ENCODE assay signal across 28 cellular contexts in the genomic region with DNA sequence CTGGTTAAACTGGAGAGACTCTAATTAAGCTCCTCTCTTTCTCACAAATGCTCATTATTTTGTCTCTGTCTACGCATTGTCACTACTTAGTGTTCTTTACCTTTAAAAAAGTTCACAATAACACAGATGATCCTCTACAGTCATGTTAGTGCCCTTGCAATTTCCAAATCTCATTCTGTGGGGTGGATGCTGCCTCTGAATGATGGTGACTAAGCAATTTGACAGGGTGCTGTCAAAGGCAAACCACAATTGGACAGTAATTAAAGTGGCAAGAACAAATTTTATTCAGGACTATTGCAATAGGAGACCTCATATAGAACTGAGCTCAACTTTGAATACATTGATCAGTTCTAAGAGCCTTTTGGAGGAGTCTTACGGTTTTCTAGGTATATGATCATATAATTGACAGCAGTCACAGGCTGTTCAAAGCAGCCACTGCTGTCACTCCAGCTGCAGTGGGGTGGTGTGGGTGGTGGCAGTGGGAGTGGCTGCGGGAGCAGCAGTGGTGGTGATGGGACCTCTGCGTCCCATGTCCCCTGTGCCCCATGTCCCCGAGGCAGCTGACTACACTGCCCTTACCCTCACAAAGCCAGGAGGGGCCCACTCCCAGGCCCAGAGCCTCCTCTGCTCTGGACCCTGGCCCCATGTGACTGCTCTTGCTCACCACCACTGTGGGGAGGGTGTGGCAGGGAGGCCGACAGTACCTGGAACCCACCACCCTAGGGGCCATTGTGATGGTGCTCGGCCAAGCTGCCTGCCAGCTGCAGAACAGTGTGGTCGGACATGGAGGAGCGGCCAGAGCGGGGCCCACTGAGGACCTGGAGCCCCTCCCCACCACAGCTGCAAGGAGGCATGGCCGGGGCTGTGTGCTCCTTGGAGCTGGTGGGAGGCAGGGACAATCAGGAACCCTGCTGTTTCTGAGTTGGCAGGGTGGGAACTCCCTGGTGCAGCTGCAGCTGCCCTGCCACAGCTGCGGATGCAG. TPM values are rescaled to one million over a fixed set of nuclear protein-coding genes. Genes with fewer than 3 reads are reported as not detected.
DNase-seq lines count a peak whose midpoint lies in the region; ATAC-seq and TF ChIP-seq lines count a peak whose summit lies in the region.
"Had no signal": no experiment of that assay in that cellular context is flagged by ENCODE, and none has a peak within 500 bp of the region (broad histone marks: within the 10 kb centered on the region; RNA-seq: fewer than 3 reads in every experiment).

No MANE protein-coding gene starts in this region.

- no peak overlapping the region for H3K4me3 ChIP-seq in neuronal stem cell (ENCODE audit: low read length in 2 of 2)

- no peaks in the 10 kb centered on the region for H3K27me3 ChIP-seq in neuronal stem cell (ENCODE audit: control insufficient read depth in 3 of 3, insufficient read depth in 3 of 3, low read depth in 1 of 3, low read length in 3 of 3)
- H3K27me3 ChIP-seq: BE2C had no signal

- no peaks in the 10 kb centered on the region for H3K9me3 Mint-ChIP-seq in natural killer cell treated with Interleukin-12 subunit alpha and Interleukin-12 subunit beta and Interleukin-15 and Interleukin-18, amount 100 ng/mL, for 72 hours
- H3K9me3 Mint-ChIP-seq in natural killer cell, result no peaks in the 10 kb centered on the region
- H3K9me3 Mint-ChIP-seq: CD8-positive, alpha-beta memory T cell had no signal

- no peak overlapping the region for H2AK5ac ChIP-seq in neuronal stem cell (ENCODE audit: low read depth, low read length)

- H3K27ac Mint-ChIP-seq in natural killer cell treated with Interleukin-12 subunit alpha and Interleukin-12 subunit beta and Interleukin-15 and Interleukin-18, amount 100 ng/mL, for 72 hours, result no peak overlapping the region
- no peak overlapping the region for H3K27ac Mint-ChIP-seq in natural killer cell
- H3K27ac Mint-ChIP-seq: CD8-positive, alpha-beta memory T cell had no signal

- H3K36me3 Mint-ChIP-seq in natural killer cell treated with Interleukin-12 subunit alpha and Interleukin-12 subunit beta and Interleukin-15 and Interleukin-18, amount 100 ng/mL, for 72 hours, result no peaks in the 10 kb centered on the region
- no peaks in the 10 kb centered on the region for H3K36me3 Mint-ChIP-seq in natural killer cell
- H3K36me3 Mint-ChIP-seq: CD14-positive monocyte; CD8-positive, alpha-beta memory T cell had no signal

- no peak overlapping the region for H2BK120ac ChIP-seq in neuronal stem cell (ENCODE audit: low read depth, low read length)

- H4K8ac ChIP-seq in neuronal stem cell (ENCODE audit: low read depth, low read length), result no peak overlapping the region

- H3K9ac ChIP-seq in neuronal stem cell (ENCODE audit: low read depth, low read length, poor library complexity), result no peak overlapping the region

- H3K18ac ChIP-seq in neuronal stem cell (ENCODE audit: low read length), result peak overlapping the region; percentile 57

- no peak overlapping the region for H2BK12ac ChIP-seq in neuronal stem cell (ENCODE audit: low read length)

- intact Hi-C loops in natural killer cell (cut with micrococcal nuclease), result no loop called here

- no peak for DNase-seq in natural killer cell treated with Interleukin-12 subunit alpha and Interleukin-12 subunit beta and Interleukin-15 and Interleukin-18, amount 100 ng/mL, for 72 hours (ENCODE audit: low spot score)
- no peak for DNase-seq in natural killer cell
- peak; percentile 10 for DNase-seq in RPMI8226
- no peak for DNase-seq in neuronal stem cell (ENCODE audit: low spot score)
- DNase-seq in NCI-H2107 (lab: John Stamatoyannopoulos, UW), result no peak
- no peak for DNase-seq in stimulated activated CD4-positive, alpha-beta T cell treated with anti-CD3 and anti-CD28 coated beads, Interleukin-4, amount 100 ng/mL, for 24 hours
- DNase-seq: 8988T; ACHN; BE2C; CD8-positive, alpha-beta memory T cell; DMS 273 treated with DMSO at 0.1 percent for 48 hours; DMS79; GF-D8; NCI-H1092; NCI-H1417 treated with DMSO at 0.1 percent for 48 hours; NCI-H1694 treated with DMSO at 0.1 percent for 48 hours; NCI-H2081; NCI-H2171 treated with DMSO at 0.1 percent for 48 hours; NCI-H345; NCI-H524; NCI-H774 had no signal

- no peak overlapping the region for H3K4me2 ChIP-seq in neuronal stem cell (ENCODE audit: insufficient read depth, low read length, poor library complexity, severe bottlenecking)

- H3K4me3 Mint-ChIP-seq in natural killer cell treated with Interleukin-12 subunit alpha and Interleukin-12 subunit beta and Interleukin-15 and Interleukin-18, amount 100 ng/mL, for 72 hours, result no peak overlapping the region
- H3K4me3 Mint-ChIP-seq in natural killer cell, result no peak overlapping the region
- H3K4me3 Mint-ChIP-seq: CD14-positive monocyte; CD8-positive, alpha-beta memory T cell had no signal

- H4K91ac ChIP-seq in neuronal stem cell (ENCODE audit: low read depth, low read length, poor library complexity), result no peak overlapping the region

- H3K27me3 Mint-ChIP-seq in natural killer cell treated with Interleukin-12 subunit alpha and Interleukin-12 subunit beta and Interleukin-15 and Interleukin-18, amount 100 ng/mL, for 72 hours, result peaks cover 0 to 14% of the 10 kb centered on the region in 2 donors
- H3K27me3 Mint-ChIP-seq in natural killer cell (ENCODE audit: low read depth in 2 of 2), result peaks cover 0 to 16% of the 10 kb centered on the region in 2 donors

- no peak overlapping the region for H3K23ac ChIP-seq in neuronal stem cell (ENCODE audit: low read depth, low read length, poor library complexity)

- H3K79me1 ChIP-seq in neuronal stem cell (ENCODE audit: low read depth, low read length), result no peaks in the 10 kb centered on the region

- peak; percentile 15 to 33 for ATAC-seq in natural killer cell treated with Interleukin-12 subunit alpha and Interleukin-12 subunit beta and Interleukin-15 and Interleukin-18, amount 100 ng/mL, for 72 hours
- ATAC-seq in natural killer cell (no peak), HG02938 (IDR thresholded peaks at IDR 0.05; ENCODE audit: unreplicated experiment) (no peak), HG02678 (IDR thresholded peaks at IDR 0.05; ENCODE audit: unreplicated experiment) (no peak)
- ATAC-seq: HepG2, SK-N-SH treated with all-trans-retinoic acid at 6 μM for 48 hours had no signal

- no peak overlapping the region for H3K4ac ChIP-seq in neuronal stem cell (ENCODE audit: low read length)

- no peak for TF ChIP-seq CTCF in natural killer cell (IDR thresholded peaks at IDR 0.05)

- no peak overlapping the region for H3K27ac ChIP-seq in neuronal stem cell (replicated peaks; ENCODE audit: low read length)

- no peak overlapping the region for H2AFZ ChIP-seq in neuronal stem cell (ENCODE audit: low read length)

- no peaks in the 10 kb centered on the region for H3K9me3 ChIP-seq in neuronal stem cell (replicated peaks in 1 of 2; ENCODE audit: control insufficient read depth in 2 of 2, insufficient read depth in 1 of 2, low read depth in 1 of 2, low read length in 2 of 2)
- H3K9me3 ChIP-seq: BE2C had no signal

- H2BK15ac ChIP-seq in neuronal stem cell (ENCODE audit: low read length), result no peak overlapping the region

- no peaks in the 10 kb centered on the region for H3K4me1 ChIP-seq in neuronal stem cell (ENCODE audit: control insufficient read depth in 2 of 2, insufficient read depth in 1 of 2, low read depth in 1 of 2, low read length in 2 of 2)
- H3K4me1 ChIP-seq: BE2C had no signal

- peak overlapping the region; percentile 8 for H3K14ac ChIP-seq in neuronal stem cell (ENCODE audit: low read length)

- H3K36me3 ChIP-seq in neuronal stem cell (replicated peaks in 1 of 2; ENCODE audit: control insufficient read depth in 2 of 2, insufficient read depth in 2 of 2, low read length in 2 of 2), result no peaks in the 10 kb centered on the region
- H3K36me3 ChIP-seq: BE2C had no signal

- H3K4me1 Mint-ChIP-seq in natural killer cell treated with Interleukin-12 subunit alpha and Interleukin-12 subunit beta and Interleukin-15 and Interleukin-18, amount 100 ng/mL, for 72 hours (ENCODE audit: low read depth in 2 of 2), result no peaks in the 10 kb centered on the region
- H3K4me1 Mint-ChIP-seq in natural killer cell, result no peaks in the 10 kb centered on the region
- H3K4me1 Mint-ChIP-seq: CD8-positive, alpha-beta memory T cell had no signal

- H2BK5ac ChIP-seq in neuronal stem cell (ENCODE audit: low read length), result no peak overlapping the region

- no CpG with 5 or more reads among the region's 12 CpGs for WGBS in neuronal stem cell (ENCODE audit: extremely low coverage in 2 of 2, insufficient read length in 2 of 2, insufficient replicate concordance in 1 of 2), 2 donors

RNA-seq across cellular contexts. Expression of gene PAGE1, which starts 30.4 kb away (rescaled TPM):
- total RNA-seq in natural killer cell treated with Interleukin-12 subunit alpha and Interleukin-12 subunit beta and Interleukin-15 and Interleukin-18, amount 100 ng/mL, for 72 hours, result not detected
- not detected for total RNA-seq in natural killer cell
- not detected for polyA plus RNA-seq in neuronal stem cell (2013, experiment 1 of 2)
- not detected for polyA plus RNA-seq in neuronal stem cell (2013, experiment 2 of 2)
- total RNA-seq: CD8-positive, alpha-beta memory T cell; LHCN-M2; MCF 10A had no signal
- polyA plus RNA-seq: CD14-positive monocyte; CD8-positive, alpha-beta memory T cell had no signal

Comparison
In these comparisons a context has a peak if more than half of its experiments do, and no peak if none do; other contexts are left out.
1. ATAC-seq: peak in natural killer cell treated with Interleukin-12 subunit alpha and Interleukin-12 subunit beta and Interleukin-15 and Interleukin-18, amount 100 ng/mL, for 72 hours (2 of 2); none in natural killer cell (0 of 3), HG02938 (single experiment) and HG02678 (single experiment).